Comparison of ENCODE assay signal across 29 cellular contexts in the genomic region with DNA sequence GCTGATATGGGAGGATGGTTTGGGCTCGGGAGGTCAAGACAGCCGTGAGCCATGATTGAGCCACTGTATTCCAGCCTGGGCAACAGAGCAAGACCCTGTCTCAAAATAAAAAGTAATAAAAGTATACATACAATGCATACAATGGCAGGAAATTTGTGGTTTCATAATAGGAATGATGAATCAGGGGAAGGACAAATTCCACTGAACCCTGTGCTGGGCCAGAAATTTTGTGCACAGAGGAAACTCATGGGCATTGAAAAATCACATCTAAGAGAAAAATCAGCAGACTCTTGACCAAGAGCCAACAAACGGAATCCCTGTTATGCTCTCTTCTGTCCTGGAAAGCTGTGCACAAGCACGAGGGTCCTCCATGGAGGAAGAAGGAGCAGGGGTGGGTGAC.
"Had no signal": no experiment of that assay in that cellular context is flagged by ENCODE, and none has a peak within 500 bp of the region (broad histone marks: within the 10 kb centered on the region; RNA-seq: fewer than 3 reads in every experiment).

No MANE protein-coding gene starts in this region.

- H3K27me3 Mint-ChIP-seq: activated CD4-positive, alpha-beta T cell treated with anti-CD3 and anti-CD28 coated beads, Interleukin-2, amount 10 ng/mL, durations not matched to agents 24 days and 14 days; activated CD8-positive, alpha-beta T cell treated with anti-CD3 and anti-CD28 coated beads for 36 hours; activated T-helper 17 cell treated with anti-CD3 and anti-CD28 coated beads, Interleukin-2, amount 50 U/mL, for 72 hours; brain had no signal

- H2AFZ ChIP-seq: PC-9 had no signal

- DNase-seq: activated CD4-positive, alpha-beta T cell treated with anti-CD3 and anti-CD28 coated beads, Interleukin-2, amount 10 ng/mL, durations not matched to agents 24 days and 14 days; activated CD4-positive, alpha-beta T cell treated with anti-CD3 and anti-CD28 coated beads, Interleukin-2, amount 50 U/mL, for 4 hours; activated CD8-positive, alpha-beta T cell treated with anti-CD3 and anti-CD28 coated beads for 36 hours; activated effector memory CD4-positive, alpha-beta T cell treated with anti-CD3 and anti-CD28 coated beads, Interleukin-2, amount 50 U/mL, for 16 hours; activated naive CD4-positive, alpha-beta T cell treated with Interleukin-2 at 50 U/mL for 16 hours; activated T-cell treated with anti-CD3 and anti-CD28 coated beads, Interleukin-2, amount 50 U/mL, for 1 hour; activated T-cell treated with anti-CD3 and anti-CD28 coated beads, Interleukin-2, amount 50 U/mL, for 72 hours; anterior cingulate cortex; central memory CD4-positive, alpha-beta T cell; Kasumi-1; KG1; MM.1S; MV-4-11; NCI-H1092; NCI-H1436 treated with DMSO at 0.1 percent for 48 hours; NCI-H1694 treated with DMSO at 0.1 percent for 48 hours; NCI-H2029; NCI-H345; NCI-H524 treated with DMSO at 0.1 percent for 48 hours; NK-92 treated with Interleukin-12 subunit alpha and Interleukin-12 subunit beta, amount 100 ng/mL, for 24 hours; PC-9; T1000 had no signal

- ATAC-seq: activated CD8-positive, alpha-beta T cell treated with anti-CD3 and anti-CD28 coated beads for 36 hours; activated naive CD4-positive, alpha-beta T cell treated with anti-CD3 and anti-CD28 coated beads, Interleukin-2, amount 50 U/mL, for 72 hours; activated T-cell treated with anti-CD3 and anti-CD28 coated beads, Interleukin-2, amount 50 U/mL, for 72 hours; activated T-helper 17 cell treated with anti-CD3 and anti-CD28 coated beads, Interleukin-2, amount 50 U/mL, for 72 hours; Right ventricle myocardium inferior had no signal

- H3K4me1 Mint-ChIP-seq: activated CD4-positive, alpha-beta T cell treated with anti-CD3 and anti-CD28 coated beads, Interleukin-2, amount 10 ng/mL, durations not matched to agents 24 days and 14 days; activated T-helper 17 cell treated with anti-CD3 and anti-CD28 coated beads, Interleukin-2, amount 50 U/mL, for 72 hours had no signal

- FAIRE-seq: bronchial epithelial cell, RCC 7860 had no signal

- H3K27ac ChIP-seq: PC-9, RWPE1 had no signal

- H3K4me2 ChIP-seq: PC-9 had no signal

- H3K4me3 Mint-ChIP-seq: activated CD4-positive, alpha-beta T cell treated with anti-CD3 and anti-CD28 coated beads, Interleukin-2, amount 10 ng/mL, durations not matched to agents 24 days and 14 days; activated CD8-positive, alpha-beta T cell treated with anti-CD3 and anti-CD28 coated beads for 36 hours; activated T-cell treated with anti-CD3 and anti-CD28 coated beads, Interleukin-2, amount 50 U/mL, for 72 hours; activated T-helper 17 cell treated with anti-CD3 and anti-CD28 coated beads, Interleukin-2, amount 50 U/mL, for 72 hours; brain had no signal

- H3K9me3 Mint-ChIP-seq: activated CD4-positive, alpha-beta T cell treated with anti-CD3 and anti-CD28 coated beads, Interleukin-2, amount 10 ng/mL, durations not matched to agents 24 days and 14 days; activated CD8-positive, alpha-beta T cell treated with anti-CD3 and anti-CD28 coated beads for 36 hours; activated naive CD4-positive, alpha-beta T cell treated with anti-CD3 and anti-CD28 coated beads, Interleukin-2, amount 50 U/mL, for 72 hours; activated T-cell treated with anti-CD3 and anti-CD28 coated beads, Interleukin-2, amount 50 U/mL, for 72 hours; activated T-helper 17 cell treated with anti-CD3 and anti-CD28 coated beads, Interleukin-2, amount 50 U/mL, for 72 hours; brain had no signal

- H3K4me3 ChIP-seq: PC-9 had no signal

- H3K27ac Mint-ChIP-seq: activated CD4-positive, alpha-beta T cell treated with anti-CD3 and anti-CD28 coated beads, Interleukin-2, amount 10 ng/mL, durations not matched to agents 24 days and 14 days; activated CD8-positive, alpha-beta T cell treated with anti-CD3 and anti-CD28 coated beads for 36 hours; activated naive CD4-positive, alpha-beta T cell treated with anti-CD3 and anti-CD28 coated beads, Interleukin-2, amount 50 U/mL, for 72 hours; activated T-cell treated with anti-CD3 and anti-CD28 coated beads, Interleukin-2, amount 50 U/mL, for 72 hours; brain had no signal

- H3K36me3 Mint-ChIP-seq: activated naive CD4-positive, alpha-beta T cell treated with anti-CD3 and anti-CD28 coated beads, Interleukin-2, amount 50 U/mL, for 72 hours had no signal
